In genomic region chr12:58557156-58557555, GRCh38 we compare ENCODE assay signal across 18 cellular contexts.
DNase-seq lines count a peak whose midpoint lies in the region; ATAC-seq lines count a peak whose summit lies in the region.
"Had no signal": no experiment of that assay in that cellular context is flagged by ENCODE, and none has a peak within 500 bp of the region (broad histone marks: within the 10 kb centered on the region; RNA-seq: fewer than 3 reads in every experiment).

No MANE protein-coding gene starts in this region.

- no peak for ATAC-seq in HG02884 (IDR thresholded peaks at IDR 0.05; ENCODE audit: unreplicated experiment)
- ATAC-seq: foreskin keratinocyte; GM23338; stimulated activated naive B cell treated with anti-CD40 and anti-IgM and Interleukin-4, amounts not matched to agents 10 μg/mL and 1 μg/mL and 100 μg/mL, for 72 hours; upper lobe of right lung had no signal

- intact Hi-C loops in cardiac septum (cut with DNase I) = no loop called here

- DNase-seq in GM04503 (ENCODE audit: low read depth) = peak; percentile 54
- DNase-seq in astrocyte of the hippocampus (ENCODE audit: low read depth, low spot score) = peak; percentile 54
- DNase-seq in hepatic stellate cell (ENCODE audit: low spot score) = peak; percentile 37
- DNase-seq in stromal cell of bone marrow (ENCODE audit: low read depth) = peak; percentile 68
- no peak for DNase-seq in cardiac septum (ENCODE audit: low spot score)
- no peak for DNase-seq in activated naive CD4-positive, alpha-beta T cell treated with Interleukin-2 at 50 U/mL for 16 hours
- DNase-seq: activated CD4-positive, CD25-positive, alpha-beta regulatory T cell; activated CD8-positive, alpha-beta memory T cell treated with anti-CD3 and anti-CD28 coated beads, Interleukin-2, amount 50 U/mL, for 4 hours; CD8-positive, alpha-beta memory T cell; foreskin keratinocyte; GDM1; immature natural killer cell; NCI-H146; NCI-H510A treated with DMSO at 0.1 percent for 48 hours; stimulated activated naive B cell treated with anti-CD40 and anti-IgM and Interleukin-4, amounts not matched to agents 10 μg/mL and 1 μg/mL and 100 μg/mL, for 72 hours; upper lobe of right lung had no signal

Comparison
In these comparisons a context has a peak if more than half of its experiments do, and no peak if none do; other contexts are left out.
1. DNase-seq: peak in GM04503 (single experiment), astrocyte of the hippocampus (single experiment), hepatic stellate cell (single experiment) and stromal cell of bone marrow (single experiment); none in cardiac septum (single experiment) and activated naive CD4-positive, alpha-beta T cell treated with Interleukin-2 at 50 U/mL for 16 hours (single experiment).